In genomic region chr9:111298831-111299603, GRCh38 we compare ENCODE assay signal across 8 cellular contexts. TPM values are rescaled to one million over a fixed set of nuclear protein-coding genes. Genes with fewer than 3 reads are reported as not detected.
DNase-seq lines count a peak whose midpoint lies in the region; ATAC-seq, FAIRE-seq and TF ChIP-seq lines count a peak whose summit lies in the region.

No MANE protein-coding gene starts in this region.

- H3K9me3 ChIP-seq in osteoblast (ENCODE audit: low read depth, low read length): no peaks in the 10 kb centered on the region

- no peaks in the 10 kb centered on the region for H4K20me1 ChIP-seq in osteoblast (ENCODE audit: insufficient read depth, low read length)

- H3K4me3 ChIP-seq in osteoblast (ENCODE audit: insufficient read depth, low read length): peak overlapping the region; percentile 43

- H3K79me2 ChIP-seq in osteoblast (ENCODE audit: insufficient read depth, low read length): no peaks in the 10 kb centered on the region

- peak overlapping the region; percentile 79 for H2AFZ ChIP-seq in osteoblast (ENCODE audit: low read length)

- peaks cover 16% of the 10 kb centered on the region for H3K4me1 ChIP-seq in osteoblast (ENCODE audit: insufficient read depth, low read length)

- no peak for ATAC-seq in GM21447 (IDR thresholded peaks at IDR 0.05; ENCODE audit: unreplicated experiment)

- TF ChIP-seq CTCF in osteoblast (IDR thresholded peaks at IDR 0.05; ENCODE audit: extremely low read depth, low read depth, low read length): peak; percentile 66

- H3K36me3 ChIP-seq in osteoblast (ENCODE audit: insufficient read depth, low read length): no peaks in the 10 kb centered on the region

- TF ChIP-seq POLR2A in GM12891 (IDR thresholded peaks at IDR 0.05; ENCODE audit: low read depth, low read length): no peak

- no peaks in the 10 kb centered on the region for H3K27me3 ChIP-seq in osteoblast (ENCODE audit: insufficient read depth, low read length)

- DNase-seq in AG08396 (ENCODE audit: low spot score): peak; percentile 22
- DNase-seq in GM12891 (ENCODE audit: insufficient read length, low spot score): peak; percentile 2
- peak; percentile 73 for DNase-seq in NCI-H1092 treated with DMSO at 0.1 percent for 48 hours (lab: John Stamatoyannopoulos, UW)
- DNase-seq in foreskin melanocyte: peak; percentile 44
- peak; percentile 41 for DNase-seq in osteoblast (ENCODE audit: insufficient read length, low spot score, missing footprints)
- no peak for DNase-seq in activated CD8-positive, alpha-beta memory T cell treated with anti-CD3 and anti-CD28 coated beads, Interleukin-2, amount 50 U/mL, for 4 hours

- FAIRE-seq in GM12891 (lab: Jason Lieb, UNC): peak; percentile 65
- FAIRE-seq in TTC549 (lab: Jason Lieb, UNC): peak; percentile 94

- H3K27ac ChIP-seq in osteoblast (ENCODE audit: low read depth, low read length): peak overlapping the region; percentile 83

- peak overlapping the region; percentile 82 for H3K4me2 ChIP-seq in osteoblast (ENCODE audit: insufficient read depth, low read length)

TF ChIP-seq in GM12891, 5 proteins besides CTCF, POLR2A, EP300 and RAD21:
- no peak for TF ChIP-seq TAF1 (IDR thresholded peaks at IDR 0.05; ENCODE audit: low read depth, low read length)
- no peak for TF ChIP-seq POLR2AphosphoS5 (IDR thresholded peaks at IDR 0.05; ENCODE audit: low read depth, low read length)
- TF ChIP-seq POU2F2 (IDR thresholded peaks at IDR 0.05; ENCODE audit: low read depth, low read length): no peak
- TF ChIP-seq PAX5 (IDR thresholded peaks at IDR 0.05; ENCODE audit: insufficient read depth, low read length, severe bottlenecking): no peak
- TF ChIP-seq SPI1 (IDR thresholded peaks at IDR 0.05; ENCODE audit: low read depth, low read length): no peak

RNA-seq across cellular contexts. Expression of gene OR2K2, which starts 31.0 kb away (rescaled TPM):
- 0.12 TPM for polyA plus RNA-seq in GM12891 (2012; ENCODE audit: low read depth, missing spikeins)
- total RNA-seq in osteoblast: under 0.01 TPM in 1 of 2 replicates, not detected in the other
